In the genomic region with DNA sequence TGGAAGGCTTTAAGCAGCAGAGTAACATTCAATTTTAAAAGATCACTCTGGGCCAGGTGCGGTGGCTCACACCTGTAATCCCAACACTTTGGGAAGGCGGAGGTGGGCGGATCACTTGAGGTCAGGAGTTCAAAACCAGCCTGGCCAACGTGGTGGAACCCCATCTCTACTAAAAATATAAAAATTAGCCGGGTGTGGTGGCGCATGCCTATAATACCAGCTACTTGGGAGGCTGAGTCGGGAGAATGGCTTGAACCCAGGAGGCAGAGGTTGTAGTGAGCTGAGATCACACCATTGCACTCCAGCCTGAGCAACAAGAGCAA, we compare ENCODE assay signal across 11 cellular contexts. TPM values are rescaled to one million over a fixed set of nuclear protein-coding genes. Genes with fewer than 3 reads are reported as not detected.
DNase-seq lines count a peak whose midpoint lies in the region; ATAC-seq, FAIRE-seq and TF ChIP-seq lines count a peak whose summit lies in the region.
"Not testable (repeated sequence)": the region's sequence is repeated elsewhere in the genome, so short reads cannot be mapped to it uniquely, and the experiment has no call there.
"Had no signal": no experiment of that assay in that cellular context is flagged by ENCODE, and none has a peak within 500 bp of the region (broad histone marks: within the 10 kb centered on the region; RNA-seq: fewer than 3 reads in every experiment).

No MANE protein-coding gene starts in this region.

- peaks cover 43% of the 10 kb centered on the region; the same call in 2 of the 3 replicates for H3K36me3 ChIP-seq in K562 (ENCODE audit: control insufficient read depth, insufficient read depth, low read length)

- H3K4me1 ChIP-seq in K562 (replicated peaks in 1 of 2; ENCODE audit: control insufficient read depth in 2 of 2, insufficient read depth in 2 of 2, low read length in 2 of 2): not testable (repeated sequence)

- not testable (repeated sequence) for H3K4me3 ChIP-seq in K562; fibroblast of villous mesenchyme (ENCODE audit: low read depth, low read length)

- H3K4me3 Mint-ChIP-seq in CD4-positive, alpha-beta T cell; WTC11; activated T-cell treated with anti-CD3 and anti-CD28 coated beads, Interleukin-2, amount 50 U/mL, for 72 hours; naive B cell; stimulated activated effector memory CD8-positive, alpha-beta T cell treated with anti-CD3 and anti-CD28 coated beads, Interleukin-12 subunit alpha, Interleukin-12 subunit beta, amount 100 ng/mL, for 72 hours: not testable (repeated sequence)

- ATAC-seq in CD4-positive, alpha-beta T cell (ENCODE audit: poor library complexity); WTC11; activated T-cell treated with anti-CD3 and anti-CD28 coated beads, Interleukin-2, amount 50 U/mL, for 72 hours (replicated peaks in 1 of 2); K562; naive B cell (ENCODE audit: low read depth in 2 of 2); stimulated activated effector memory CD8-positive, alpha-beta T cell treated with anti-CD3 and anti-CD28 coated beads, Interleukin-12 subunit alpha, Interleukin-12 subunit beta, amount 100 ng/mL, for 72 hours: not testable (repeated sequence)

- not testable (repeated sequence) for H3K9me3 ChIP-seq in CD4-positive, alpha-beta T cell (ENCODE audit: control insufficient read depth, low read length); K562 (replicated peaks; ENCODE audit: control insufficient read depth, insufficient read depth, low read depth, low read length)

- H3K27ac ChIP-seq in CD4-positive, alpha-beta T cell (ENCODE audit: low read depth, low read length); K562 (ENCODE audit: extremely low read depth, low read depth, low read length): not testable (repeated sequence)

- H3K9me3 Mint-ChIP-seq in CD4-positive, alpha-beta T cell; WTC11; activated T-cell treated with anti-CD3 and anti-CD28 coated beads, Interleukin-2, amount 50 U/mL, for 72 hours; naive B cell; stimulated activated effector memory CD8-positive, alpha-beta T cell treated with anti-CD3 and anti-CD28 coated beads, Interleukin-12 subunit alpha, Interleukin-12 subunit beta, amount 100 ng/mL, for 72 hours: not testable (repeated sequence)

- H3K79me2 ChIP-seq in K562 (ENCODE audit: control insufficient read depth, insufficient read depth, low read length): not testable (repeated sequence)

- peaks cover 53% of the 10 kb centered on the region for H3K4me1 Mint-ChIP-seq in CD4-positive, alpha-beta T cell (ENCODE audit: low read depth)
- peaks cover 61% of the 10 kb centered on the region for H3K4me1 Mint-ChIP-seq in WTC11
- peaks cover 50% of the 10 kb centered on the region for H3K4me1 Mint-ChIP-seq in activated T-cell treated with anti-CD3 and anti-CD28 coated beads, Interleukin-2, amount 50 U/mL, for 72 hours (ENCODE audit: low read depth)
- H3K4me1 Mint-ChIP-seq in naive B cell: peaks cover 3 to 21% (median 12%) of the 10 kb centered on the region in 3 donors
- peaks cover 40% of the 10 kb centered on the region for H3K4me1 Mint-ChIP-seq in stimulated activated effector memory CD8-positive, alpha-beta T cell treated with anti-CD3 and anti-CD28 coated beads, Interleukin-12 subunit alpha, Interleukin-12 subunit beta, amount 100 ng/mL, for 72 hours

- TF ChIP-seq RAD21 in K562 (CRISPR knock-in tag; conservative IDR thresholded peaks at IDR 0.05 in 1 of 2, IDR thresholded peaks at IDR 0.05 in 1 of 2): not testable (repeated sequence)

- not testable (repeated sequence) for TF ChIP-seq EP300 in K562 (IDR thresholded peaks at IDR 0.05; ENCODE audit: low read length)

- H4K20me1 ChIP-seq in K562 (replicated peaks; ENCODE audit: control insufficient read depth, insufficient read depth, low read length): not testable (repeated sequence)

- POLR2A ChIA-PET in CD4-positive, alpha-beta T cell (lab: Charles Lee): interaction anchor here (0.6 to 1.7 kb wide), 4 partner anchors 11 to 42 kb away, joined by 3 to 8 read pairs (median 6); no protein-coding TSS in a partner anchor
- POLR2A ChIA-PET in WTC11 (lab: Charles Lee) (interaction anchor here (0.6 to 1.3 kb wide), 3 partner anchors 15 to 73 kb away, joined by 3 to 4 read pairs (median 4); no protein-coding TSS in a partner anchor), K562 (lab: Yijun Ruan, JAX) (interaction anchor here (0.7 to 3.2 kb wide), 7 partner anchors 10 to 1050 kb away, joined by 3 to 16 read pairs (median 5); a partner anchor contains a TSS)

- 74% methylated on average over 6 of the region's 7 CpGs for WGBS in K562 (ENCODE audit: insufficient coverage, low coverage, missing lambda C conversion rate)

- CTCF ChIA-PET in CD4-positive, alpha-beta T cell (lab: Charles Lee): interaction anchor here (2.7 kb wide), 1 partner anchor 15 kb away, joined by 12 read pairs; no protein-coding TSS in a partner anchor
- CTCF ChIA-PET in WTC11 (lab: Charles Lee): interaction anchor here (0.6 to 2.9 kb wide), 6 partner anchors 15 to 160 kb away, joined by 3 to 17 read pairs (median 3); no protein-coding TSS in a partner anchor
- CTCF ChIA-PET in K562 (lab: Yijun Ruan, JAX; ENCODE audit: low intra/inter-chr PET ratio): not testable (repeated sequence)

- FAIRE-seq in K562 (lab: Jason Lieb, UNC): not testable (repeated sequence)

- not testable (repeated sequence) for H3K4me2 ChIP-seq in K562 (ENCODE audit: insufficient read depth, low read length)

- not testable (repeated sequence) for H3K27me3 Mint-ChIP-seq in CD4-positive, alpha-beta T cell; WTC11 (ENCODE audit: low read depth); activated T-cell treated with anti-CD3 and anti-CD28 coated beads, Interleukin-2, amount 50 U/mL, for 72 hours (ENCODE audit: low read depth); naive B cell

- intact Hi-C loops in CD4-positive, alpha-beta T cell (cut with DNase I, micrococcal nuclease); K562 (cut with micrococcal nuclease): not testable (repeated sequence)

- H3K27me3 ChIP-seq in CD4-positive, alpha-beta T cell (ENCODE audit: control insufficient read depth, insufficient read depth, low read length); K562 (ENCODE audit: control insufficient read depth in 2 of 2, insufficient read depth in 2 of 2, low read length in 2 of 2): not testable (repeated sequence)

- BruUV-seq in K562 (replicated peaks; lab: Mats Ljungman, UMichigan): not testable (repeated sequence)

- not testable (repeated sequence) for DNase-seq in CD4-positive, alpha-beta T cell; WTC11 (ENCODE audit: low spot score); activated T-cell treated with anti-CD3 and anti-CD28 coated beads, Interleukin-2, amount 50 U/mL, for 72 hours; K562 (ENCODE audit: extremely low read depth in 1 of 4, low spot score in 3 of 4); naive B cell; stimulated activated effector memory CD8-positive, alpha-beta T cell treated with anti-CD3 and anti-CD28 coated beads, Interleukin-12 subunit alpha, Interleukin-12 subunit beta, amount 100 ng/mL, for 72 hours (ENCODE audit: low spot score in 2 of 2)
- DNase-seq in fibroblast of villous mesenchyme (ENCODE audit: low read depth): peak; percentile 12

- TF ChIP-seq CTCF in CD4-positive, alpha-beta T cell (IDR thresholded peaks at IDR 0.05); WTC11 (IDR thresholded peaks at IDR 0.05); K562 (IDR thresholded peaks at IDR 0.05 in 2 of 3, conservative IDR thresholded peaks at IDR 0.05 in 1 of 3; ENCODE audit: insufficient read depth in 2 of 3, low read depth in 1 of 3, low read length in 3 of 3); fibroblast of villous mesenchyme (IDR thresholded peaks at IDR 0.05; ENCODE audit: insufficient read depth, low read depth, low read length): not testable (repeated sequence)

- TF ChIP-seq POLR2A in K562 (conservative IDR thresholded peaks at IDR 0.05): not testable (repeated sequence)

- not testable (repeated sequence) for H3K9ac ChIP-seq in K562 (ENCODE audit: insufficient read depth in 1 of 2, low read depth in 2 of 2, low read length in 2 of 2)

- peak overlapping the region; percentile 6 for H3K27ac Mint-ChIP-seq in CD4-positive, alpha-beta T cell
- peak overlapping the region; percentile 90 for H3K27ac Mint-ChIP-seq in WTC11
- peak overlapping the region; percentile 94 for H3K27ac Mint-ChIP-seq in activated T-cell treated with anti-CD3 and anti-CD28 coated beads, Interleukin-2, amount 50 U/mL, for 72 hours
- peak overlapping the region in 5 of 6 donors; percentile 57 to 86 (median 82) for H3K27ac Mint-ChIP-seq in naive B cell
- peak overlapping the region; percentile 89 for H3K27ac Mint-ChIP-seq in stimulated activated effector memory CD8-positive, alpha-beta T cell treated with anti-CD3 and anti-CD28 coated beads, Interleukin-12 subunit alpha, Interleukin-12 subunit beta, amount 100 ng/mL, for 72 hours

- H3K36me3 Mint-ChIP-seq in CD4-positive, alpha-beta T cell (ENCODE audit: low read depth): peaks cover 55% of the 10 kb centered on the region
- H3K36me3 Mint-ChIP-seq in WTC11 (peaks cover 54% of the 10 kb centered on the region), naive B cell (peaks cover 19 to 28% of the 10 kb centered on the region in 2 donors)
- peaks cover 5 to 34% of the 10 kb centered on the region in 2 donors for H3K36me3 Mint-ChIP-seq in activated T-cell treated with anti-CD3 and anti-CD28 coated beads, Interleukin-2, amount 50 U/mL, for 72 hours (ENCODE audit: insufficient read depth in 2 of 2)
- H3K36me3 Mint-ChIP-seq in stimulated activated effector memory CD8-positive, alpha-beta T cell treated with anti-CD3 and anti-CD28 coated beads, Interleukin-12 subunit alpha, Interleukin-12 subunit beta, amount 100 ng/mL, for 72 hours: peaks cover 74% of the 10 kb centered on the region

- not testable (repeated sequence) for H2AFZ ChIP-seq in K562 (ENCODE audit: low read depth, low read length)

- H3K9me1 ChIP-seq in K562 (ENCODE audit: control insufficient read depth, insufficient read depth, low read length): not testable (repeated sequence)

- in situ Hi-C loops in K562 (cut with MboI): not testable (repeated sequence)

RNA-seq across cellular contexts. Expression of a gene that starts 17.8 kb away (rescaled TPM):
- 100 to 1,000 TPM; 929 to 939 TPM for total RNA-seq in CD4-positive, alpha-beta T cell
- total RNA-seq in WTC11 (2021) (717 to 819 TPM (median 816 TPM) in 3 replicates), K562 (2014; rRNA removed) (64.0 and 67.3 TPM in 2 replicates), K562 (2014; rRNA removed; fragmentation: Illumina TruSeq; extraction: Trizol) (119 and 138 TPM in 2 replicates), K562 (2015; rRNA removed; fragmentation: Illumina TruSeq; extraction: Trizol) (78.9 and 86.3 TPM in 2 replicates), K562 (2021) (140 and 161 TPM in 2 replicates), fibroblast of villous mesenchyme (65.4 and 91.5 TPM in 2 replicates)
- total RNA-seq in activated T-cell treated with anti-CD3 and anti-CD28 coated beads, Interleukin-2, amount 50 U/mL, for 72 hours: 100 to 1,000 TPM; 312 to 509 TPM
- total RNA-seq in K562 (2011; cell fraction: chromatin; rRNA removed; ENCODE audit: low replicate concordance): 809 and 942 TPM in 2 replicates
- 602 and 714 TPM in 2 replicates for total RNA-seq in K562 (2011; cell fraction: nucleolus; rRNA removed)
- 822 and 830 TPM in 2 replicates for total RNA-seq in K562 (2011; cell fraction: nucleoplasm; rRNA removed)
- polyA plus RNA-seq in K562 (2011; rRNA removed) (296 and 491 TPM in 2 replicates), K562 (2014; fragmentation: Illumina TruSeq; extraction: Trizol) (101 and 104 TPM in 2 replicates), K562 (2014; fragmentation: Nextera tagmentation; extraction: Ambion mirVana) (100 to 1,000 TPM in 1 of 2 experiments, 10 to 100 TPM in 1; 93.4 to 129 TPM), K562 (2014; rRNA removed) (97.9 and 98.7 TPM in 2 replicates), naive B cell (ENCODE audit: low read depth in 6 of 6) (100 to 1,000 TPM in 5 of 6 donors, 10 to 100 TPM in 1; 86.8 to 234 (median 144) TPM)
- polyA plus RNA-seq in K562 (2011; cell fraction: cytosol; rRNA removed): 291 and 361 TPM in 2 replicates
- polyA plus RNA-seq in K562 (2011; cell fraction: nucleus; rRNA removed): 164 and 209 TPM in 2 replicates
- 81.0 and 167 TPM in 2 replicates for polyA plus RNA-seq in K562 (2012)
- polyA minus RNA-seq in K562 (2011; rRNA and poly(A)+ RNA removed): 452 and 599 TPM in 2 replicates
- 168 and 265 TPM in 2 replicates for polyA minus RNA-seq in K562 (2011; cell fraction: cytosol; rRNA and poly(A)+ RNA removed)
- 149 and 249 TPM in 2 replicates for polyA minus RNA-seq in K562 (2011; cell fraction: nucleus; rRNA and poly(A)+ RNA removed)
- total RNA-seq: Calu3 had no signal

RNA-seq across cellular contexts. Expression of a gene that starts 45.5 kb away (rescaled TPM):
- total RNA-seq in CD4-positive, alpha-beta T cell: under 1 TPM; 0.45 to 0.52 TPM
- 24.4 to 28.8 TPM (median 26.7 TPM) in 3 replicates for total RNA-seq in WTC11 (2021)
- total RNA-seq in activated T-cell treated with anti-CD3 and anti-CD28 coated beads, Interleukin-2, amount 50 U/mL, for 72 hours: under 1 TPM in 1 of 2 donors, not detected in 1; 0.14 TPM
- total RNA-seq in K562 (2011; cell fraction: chromatin; rRNA removed; ENCODE audit: low replicate concordance): 0.79 and 1.5 TPM in 2 replicates
- total RNA-seq in K562 (2011; cell fraction: nucleolus; rRNA removed): 1.4 and 4.7 TPM in 2 replicates
- total RNA-seq in K562 (2011; cell fraction: nucleoplasm; rRNA removed): 1.7 and 2.0 TPM in 2 replicates
- total RNA-seq in K562 (2014; rRNA removed): 0.20 TPM in 1 of 2 replicates, not detected in the other
- 5.4 and 6.8 TPM in 2 replicates for total RNA-seq in K562 (2014; rRNA removed; fragmentation: Illumina TruSeq; extraction: Trizol)
- 3.6 and 4.3 TPM in 2 replicates for total RNA-seq in K562 (2015; rRNA removed; fragmentation: Illumina TruSeq; extraction: Trizol)
- 7.4 and 8.9 TPM in 2 replicates for total RNA-seq in K562 (2021)
- polyA plus RNA-seq in K562 (2011; rRNA removed): 6.3 and 6.8 TPM in 2 replicates
- polyA plus RNA-seq in K562 (2011; cell fraction: cytosol; rRNA removed): 4.8 and 6.8 TPM in 2 replicates
- polyA plus RNA-seq in K562 (2011; cell fraction: nucleus; rRNA removed): 0.22 and 0.54 TPM in 2 replicates
- polyA plus RNA-seq in K562 (2012): 2.4 and 4.4 TPM in 2 replicates
- polyA plus RNA-seq in K562 (2014; fragmentation: Illumina TruSeq; extraction: Trizol): 0.74 and 1.1 TPM in 2 replicates
- 1 to 10 TPM; 4.0 to 5.2 TPM for polyA plus RNA-seq in K562 (2014; fragmentation: Nextera tagmentation; extraction: Ambion mirVana)
- polyA plus RNA-seq in K562 (2014; rRNA removed): 0.13 and 0.19 TPM in 2 replicates
- 0.54 and 1.1 TPM in 2 replicates for polyA minus RNA-seq in K562 (2011; rRNA and poly(A)+ RNA removed)
- 16.2 and 21.5 TPM in 2 replicates for polyA minus RNA-seq in K562 (2011; cell fraction: cytosol; rRNA and poly(A)+ RNA removed)
- polyA minus RNA-seq in K562 (2011; cell fraction: nucleus; rRNA and poly(A)+ RNA removed): 0.54 and 0.78 TPM in 2 replicates
- total RNA-seq in fibroblast of villous mesenchyme: under 0.01 and 0.32 TPM in 2 replicates
- under 1 TPM in 1 of 6 donors, not detected in 5; 0.58 TPM for polyA plus RNA-seq in naive B cell (ENCODE audit: low read depth in 6 of 6)
- total RNA-seq: Calu3, HT1080 had no signal
- polyA plus RNA-seq: BJ; CD4-positive, alpha-beta memory T cell had no signal

Comparison
In these comparisons a context has a peak if more than half of its experiments do, and no peak if none do; other contexts are left out.
1. H3K27ac Mint-ChIP-seq: peak in every context shown above with its lines; median percentile 94 in activated T-cell treated with anti-CD3 and anti-CD28 coated beads, Interleukin-2, amount 50 U/mL, for 72 hours; 90 in WTC11; 89 in stimulated activated effector memory CD8-positive, alpha-beta T cell treated with anti-CD3 and anti-CD28 coated beads, Interleukin-12 subunit alpha, Interleukin-12 subunit beta, amount 100 ng/mL, for 72 hours; 82 in naive B cell; 6 in CD4-positive, alpha-beta T cell.